24 cellular contexts compared by ENCODE assay signal in genomic region chr5:172561151-172561550, GRCh38.
DNase-seq lines count a peak whose midpoint lies in the region; ATAC-seq, FAIRE-seq and TF ChIP-seq lines count a peak whose summit lies in the region.
"Had no signal": no experiment of that assay in that cellular context is flagged by ENCODE, and none has a peak within 500 bp of the region (broad histone marks: within the 10 kb centered on the region; RNA-seq: fewer than 3 reads in every experiment).

No MANE protein-coding gene starts in this region.

- ATAC-seq in left lobe of liver (no peak), HG02623 (IDR thresholded peaks at IDR 0.05; ENCODE audit: unreplicated experiment) (no peak)
- ATAC-seq: HCT116 had no signal

- TF ChIP-seq POLR2A in H54 (IDR thresholded peaks at IDR 0.05; ENCODE audit: low read depth, low read length) (no peak), GM12892 (IDR thresholded peaks at IDR 0.05; ENCODE audit: low read depth, low read length) (no peak)

- peaks cover 26% of the 10 kb centered on the region for H3K4me1 Mint-ChIP-seq in astrocyte (ENCODE audit: low read depth, unreplicated experiment)
- H3K4me1 Mint-ChIP-seq: activated B cell treated with CpG ODN at 0.5 μM for 24 hours; activated naive CD8-positive, alpha-beta T cell treated with anti-CD3 and anti-CD28 coated beads for 36 hours; CD4-positive, CD25-positive, alpha-beta regulatory T cell had no signal

- TF ChIP-seq CTCF in astrocyte (IDR thresholded peaks at IDR 0.05; ENCODE audit: insufficient read depth, low read depth, low read length) (no peak), fibroblast of mammary gland (conservative IDR thresholded peaks at IDR 0.05; ENCODE audit: control insufficient read depth, insufficient read depth, low read depth, low read length) (no peak)

- no peaks in the 10 kb centered on the region for H3K36me3 Mint-ChIP-seq in astrocyte (ENCODE audit: low read depth, unreplicated experiment)
- H3K36me3 Mint-ChIP-seq: activated naive CD8-positive, alpha-beta T cell treated with anti-CD3 and anti-CD28 coated beads for 36 hours; CD4-positive, CD25-positive, alpha-beta regulatory T cell had no signal

- peaks cover 2% of the 10 kb centered on the region for H3K9me3 Mint-ChIP-seq in astrocyte (ENCODE audit: unreplicated experiment)
- H3K9me3 Mint-ChIP-seq: activated B cell treated with CpG ODN at 0.5 μM for 24 hours; activated naive CD8-positive, alpha-beta T cell treated with anti-CD3 and anti-CD28 coated beads for 36 hours; CD4-positive, CD25-positive, alpha-beta regulatory T cell had no signal

- DNase-seq in H54 (ENCODE audit: insufficient read length, low spot score) (peak; percentile 20), astrocyte (ENCODE audit: low read depth) (peak; percentile 5), fibroblast of mammary gland (ENCODE audit: low read depth) (peak; percentile 75), anterior cingulate cortex (lab: John Stamatoyannopoulos, UW) (no peak), left lobe of liver (ENCODE audit: low spot score) (no peak), GM12892 (ENCODE audit: insufficient read length) (no peak)
- DNase-seq: activated B cell treated with CpG ODN at 0.5 μM for 24 hours; activated CD4-positive, alpha-beta T cell treated with anti-CD3 and anti-CD28 coated beads, Interleukin-2, amount 50 U/mL, for 48 hours; activated naive CD8-positive, alpha-beta T cell treated with anti-CD3 and anti-CD28 coated beads for 36 hours; CD4-positive, CD25-positive, alpha-beta regulatory T cell; NCI-H1694 treated with DMSO at 0.1 percent for 48 hours; NCI-H526 treated with DMSO at 0.1 percent for 48 hours; nucleus accumbens; retina; stimulated activated CD4-positive, alpha-beta T cell treated with anti-CD3 and anti-CD28 coated beads, Interleukin-12 subunit alpha, Interleukin-12 subunit beta, amount 100 ng/mL, for 4 hours; stimulated activated CD4-positive, alpha-beta T cell treated with anti-CD3 and anti-CD28 coated beads, Interleukin-4, amount 100 ng/mL, for 4 hours had no signal

- H3K27ac Mint-ChIP-seq in astrocyte (ENCODE audit: unreplicated experiment) = peak overlapping the region; percentile 3
- H3K27ac Mint-ChIP-seq: activated B cell treated with CpG ODN at 0.5 μM for 24 hours; activated naive CD8-positive, alpha-beta T cell treated with anti-CD3 and anti-CD28 coated beads for 36 hours; CD4-positive, CD25-positive, alpha-beta regulatory T cell had no signal

- H3K9me3 ChIP-seq in astrocyte (ENCODE audit: insufficient read depth, low read depth, low read length) = no peaks in the 10 kb centered on the region

- no peaks in the 10 kb centered on the region for H3K36me3 ChIP-seq in astrocyte (ENCODE audit: insufficient read depth, low read length)
- H3K36me3 ChIP-seq: cardiac muscle cell had no signal

- no peak overlapping the region for H3K4me3 ChIP-seq in astrocyte (ENCODE audit: insufficient read depth, low read depth, low read length)
- H3K4me3 ChIP-seq in fibroblast of mammary gland (ENCODE audit: control insufficient read depth, low read depth, low read length) = no peak overlapping the region
- no peak overlapping the region for H3K4me3 ChIP-seq in skin epidermis
- H3K4me3 ChIP-seq: cardiac muscle cell had no signal

- no peak overlapping the region for H3K4me3 Mint-ChIP-seq in astrocyte (ENCODE audit: unreplicated experiment)
- H3K4me3 Mint-ChIP-seq: activated B cell treated with CpG ODN at 0.5 μM for 24 hours; activated naive CD8-positive, alpha-beta T cell treated with anti-CD3 and anti-CD28 coated beads for 36 hours; CD4-positive, CD25-positive, alpha-beta regulatory T cell had no signal

- peaks cover 32% of the 10 kb centered on the region for H3K27me3 ChIP-seq in astrocyte (ENCODE audit: insufficient read depth, low read length)
- H3K27me3 ChIP-seq: cardiac muscle cell had no signal

- peaks cover 14% of the 10 kb centered on the region for H3K4me1 ChIP-seq in astrocyte (ENCODE audit: insufficient read depth, low read length)

- H3K27me3 Mint-ChIP-seq in astrocyte (ENCODE audit: low read depth, unreplicated experiment) = peaks cover 45% of the 10 kb centered on the region
- H3K27me3 Mint-ChIP-seq: activated naive CD8-positive, alpha-beta T cell treated with anti-CD3 and anti-CD28 coated beads for 36 hours; CD4-positive, CD25-positive, alpha-beta regulatory T cell had no signal

- no peak overlapping the region for H3K9ac ChIP-seq in astrocyte (ENCODE audit: low read length)
- H3K9ac ChIP-seq: KMS-11 had no signal

- H3K27ac ChIP-seq in astrocyte (ENCODE audit: low read depth, low read length) (no peak overlapping the region), skin epidermis (peak overlapping the region in 11 of 21 experiments; percentile 36 to 82 (median 58))
- H3K27ac ChIP-seq: cardiac muscle cell, KMS-11 had no signal

- H2AFZ ChIP-seq in astrocyte (ENCODE audit: low read depth, low read length) = no peak overlapping the region

- H3K4me2 ChIP-seq in astrocyte (ENCODE audit: low read length) = no peak overlapping the region
- H3K4me2 ChIP-seq: KMS-11 had no signal

- FAIRE-seq in H54 (lab: Jason Lieb, UNC) (no peak), astrocyte (lab: Jason Lieb, UNC) (no peak), GM12892 (lab: Jason Lieb, UNC) (no peak)
- FAIRE-seq: endothelial cell of umbilical vein, G401.6, GM18507 had no signal

- H3K79me2 ChIP-seq in astrocyte (ENCODE audit: insufficient read depth, low read length) = no peaks in the 10 kb centered on the region

- H4K20me1 ChIP-seq in astrocyte (ENCODE audit: insufficient read depth, low read length) = no peaks in the 10 kb centered on the region

Comparison
In these comparisons a context has a peak if more than half of its experiments do, and no peak if none do; other contexts are left out.
1. DNase-seq: peak in H54 (single experiment), astrocyte (single experiment) and fibroblast of mammary gland (single experiment); none in anterior cingulate cortex (0 of 58), left lobe of liver (single experiment) and GM12892 (single experiment).